Comparison of ENCODE assay signal across 8 cellular contexts in genomic region chr11:70176940-70177689, GRCh38. TPM values are rescaled to one million over a fixed set of nuclear protein-coding genes. Genes with fewer than 3 reads are reported as not detected.
DNase-seq lines count a peak whose midpoint lies in the region; ATAC-seq and TF ChIP-seq lines count a peak whose summit lies in the region.

No MANE protein-coding gene starts in this region.

- H3K27ac Mint-ChIP-seq in T-helper 17 cell (no peak overlapping the region), MCF 10A (ENCODE audit: low read depth, unreplicated experiment) (no peak overlapping the region)
- no peak overlapping the region for H3K27ac Mint-ChIP-seq in naive thymus-derived CD4-positive, alpha-beta T cell

- CTCF ChIA-PET in MCF 10A (lab: Yijun Ruan, JAX): interaction anchor here (0.6 to 0.7 kb wide), 4 partner anchors 9 to 231 kb away, joined by 3 to 5 read pairs (median 3); no protein-coding TSS in a partner anchor
- CTCF ChIA-PET in naive thymus-derived CD4-positive, alpha-beta T cell (lab: Charles Lee): interaction anchor here (0.6 kb wide), 1 partner anchor 94 kb away, joined by 3 read pairs; no protein-coding TSS in a partner anchor

- POLR2A ChIA-PET in MCF 10A (lab: Yijun Ruan, JAX): no interaction called here
- POLR2A ChIA-PET in naive thymus-derived CD4-positive, alpha-beta T cell (lab: Charles Lee): no interaction called here

- H3K9me3 ChIP-seq in T-helper 17 cell (ENCODE audit: control insufficient read depth, low read length, poor library complexity, severe bottlenecking): no peaks in the 10 kb centered on the region
- no peaks in the 10 kb centered on the region for H3K9me3 ChIP-seq in naive thymus-derived CD4-positive, alpha-beta T cell (ENCODE audit: control insufficient read depth in 2 of 3, low read length in 3 of 3)

- H3K4me1 Mint-ChIP-seq in T-helper 17 cell (no peaks in the 10 kb centered on the region), MCF 10A (ENCODE audit: insufficient read depth, unreplicated experiment) (no peaks in the 10 kb centered on the region)
- no peaks in the 10 kb centered on the region for H3K4me1 Mint-ChIP-seq in naive thymus-derived CD4-positive, alpha-beta T cell

- no peak overlapping the region for H3K4me3 Mint-ChIP-seq in T-helper 17 cell
- H3K4me3 Mint-ChIP-seq in MCF 10A (ENCODE audit: unreplicated experiment): no peak overlapping the region
- H3K4me3 Mint-ChIP-seq in naive thymus-derived CD4-positive, alpha-beta T cell: no peak overlapping the region

- no peak overlapping the region for H3K4me3 ChIP-seq in naive thymus-derived CD4-positive, alpha-beta T cell (ENCODE audit: low read length)

- H3K36me3 Mint-ChIP-seq in T-helper 17 cell (ENCODE audit: low read depth): no peaks in the 10 kb centered on the region
- H3K36me3 Mint-ChIP-seq in MCF 10A (ENCODE audit: insufficient read depth, unreplicated experiment): peaks cover 4% of the 10 kb centered on the region
- H3K36me3 Mint-ChIP-seq in naive thymus-derived CD4-positive, alpha-beta T cell: no peaks in the 10 kb centered on the region

- peaks cover 10% of the 10 kb centered on the region for H3K27me3 Mint-ChIP-seq in T-helper 17 cell
- peaks cover under 1% of the 10 kb centered on the region for H3K27me3 Mint-ChIP-seq in MCF 10A (ENCODE audit: insufficient read depth, unreplicated experiment)
- H3K27me3 Mint-ChIP-seq in naive thymus-derived CD4-positive, alpha-beta T cell: no peaks in the 10 kb centered on the region

- TF ChIP-seq CTCF in GM13977 (IDR thresholded peaks at IDR 0.05; ENCODE audit: extremely low read depth, insufficient read depth, missing control alignments) (peak; percentile 61), MCF 10A (IDR thresholded peaks at IDR 0.05; ENCODE audit: unreplicated experiment) (peak; percentile 62)

- no TSS peak for BruUV-seq in MCF 10A (replicated peaks; lab: Mats Ljungman, UMichigan)

- H3K27ac ChIP-seq in naive thymus-derived CD4-positive, alpha-beta T cell (ENCODE audit: low read depth, low read length): no peak overlapping the region

- intact Hi-C loops in MCF 10A (cut with micrococcal nuclease): no loop called here
- intact Hi-C loops in naive thymus-derived CD4-positive, alpha-beta T cell (cut with micrococcal nuclease): no loop called here

- in situ Hi-C loops in GM13977 (cut with MboI; ENCODE audit: low pct_unique_long_range_greater_than_20kb, low sequenced_read_pairs, unreplicated experiment): loop anchor here (25.0 kb wide), 1 partner anchor 490 kb away; the partner anchor contains the start of gene LTO1

- H3K9me3 Mint-ChIP-seq in MCF 10A (ENCODE audit: unreplicated experiment): no peaks in the 10 kb centered on the region
- H3K9me3 Mint-ChIP-seq in naive thymus-derived CD4-positive, alpha-beta T cell: no peaks in the 10 kb centered on the region

- peak; percentile 80 for ATAC-seq in T-helper 17 cell
- ATAC-seq in naive thymus-derived CD4-positive, alpha-beta T cell: peak; percentile 82
- ATAC-seq in GM21786 (IDR thresholded peaks at IDR 0.05; ENCODE audit: unreplicated experiment): no peak
- no peak for ATAC-seq in HG03520 (IDR thresholded peaks at IDR 0.05; ENCODE audit: unreplicated experiment)

- H3K27me3 ChIP-seq in naive thymus-derived CD4-positive, alpha-beta T cell (ENCODE audit: control insufficient read depth in 2 of 2, insufficient read depth in 2 of 2, low read length in 2 of 2): no peaks in the 10 kb centered on the region

- no peaks in the 10 kb centered on the region for H3K4me1 ChIP-seq in naive thymus-derived CD4-positive, alpha-beta T cell (ENCODE audit: control insufficient read depth in 2 of 2, insufficient read depth in 2 of 2, low read length in 2 of 2)

- peak; percentile 98 for DNase-seq in 8988T
- DNase-seq in GM13977 (ENCODE audit: low spot score): peak; percentile 84
- DNase-seq in T-helper 17 cell: peak; percentile 42 to 53 (median 44)
- peak; percentile 38 for DNase-seq in MCF 10A (ENCODE audit: unreplicated experiment)
- DNase-seq in naive thymus-derived CD4-positive, alpha-beta T cell: peak; percentile 29 to 62 (median 40)
- no peak for DNase-seq in Ammon's horn (ENCODE audit: low spot score)

- H3K36me3 ChIP-seq in naive thymus-derived CD4-positive, alpha-beta T cell (ENCODE audit: control insufficient read depth in 2 of 3, insufficient read depth in 3 of 3, low read length in 3 of 3): no peaks in the 10 kb centered on the region

RNA-seq across cellular contexts. Expression of gene FADD, which starts 26.0 kb away (rescaled TPM):
- total RNA-seq in T-helper 17 cell (1 to 10 TPM; 8.2 to 8.6 TPM), MCF 10A (2022) (37.1 and 44.1 TPM in 2 replicates)
- total RNA-seq in naive thymus-derived CD4-positive, alpha-beta T cell: 10 to 100 TPM in 3 of 5 experiments, 1 to 10 TPM in 2; 9.6 to 40.9 (median 38.4) TPM
- polyA plus RNA-seq in naive thymus-derived CD4-positive, alpha-beta T cell: 10 to 100 TPM; 11.4 to 27.2 TPM

Comparison
In these comparisons a context has a peak if more than half of its experiments do, and no peak if none do; other contexts are left out.
1. ATAC-seq: peak in T-helper 17 cell (single experiment) and naive thymus-derived CD4-positive, alpha-beta T cell (single experiment); none in GM21786 (single experiment) and HG03520 (single experiment).